In the genomic region with DNA sequence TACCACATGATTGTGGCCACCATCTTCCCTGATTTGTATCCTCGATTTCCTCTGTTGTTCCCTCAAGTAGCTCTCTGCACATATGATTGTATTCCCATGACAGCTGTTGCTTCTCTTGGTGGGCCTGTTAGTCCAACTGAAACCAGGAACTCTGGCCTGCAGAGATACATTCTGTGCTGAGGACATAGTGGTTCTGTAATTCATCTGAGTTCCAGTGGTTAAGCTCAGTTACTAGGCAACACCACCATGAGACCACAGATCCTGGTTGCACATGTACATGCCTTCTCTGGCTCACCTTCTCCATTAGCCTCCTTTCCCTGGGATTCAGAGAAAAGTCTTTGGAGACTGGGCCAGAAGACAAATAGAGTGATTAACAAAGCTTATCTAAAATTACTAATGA, we compare ENCODE assay signal across 1 cellular context.
TF ChIP-seq lines count a peak whose summit lies in the region.

No MANE protein-coding gene starts in this region.

TF ChIP-seq in K562, 482 proteins besides CTCF, POLR2A, EP300 and RAD21 (continued from another document):
- TF ChIP-seq, protein P1, sequence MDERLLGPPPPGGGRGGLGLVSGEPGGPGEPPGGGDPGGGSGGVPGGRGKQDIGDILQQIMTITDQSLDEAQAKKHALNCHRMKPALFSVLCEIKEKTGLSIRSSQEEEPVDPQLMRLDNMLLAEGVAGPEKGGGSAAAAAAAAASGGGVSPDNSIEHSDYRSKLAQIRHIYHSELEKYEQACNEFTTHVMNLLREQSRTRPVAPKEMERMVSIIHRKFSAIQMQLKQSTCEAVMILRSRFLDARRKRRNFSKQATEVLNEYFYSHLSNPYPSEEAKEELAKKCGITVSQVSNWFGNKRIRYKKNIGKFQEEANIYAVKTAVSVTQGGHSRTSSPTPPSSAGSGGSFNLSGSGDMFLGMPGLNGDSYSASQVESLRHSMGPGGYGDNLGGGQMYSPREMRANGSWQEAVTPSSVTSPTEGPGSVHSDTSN (CRISPR knock-in tag; IDR thresholded peaks at IDR 0.05; ENCODE audit: low read depth): no peak
- TF ChIP-seq, protein P1 (tag; conservative IDR thresholded peaks at IDR 0.05; ENCODE audit: low read depth): no peak
- TF ChIP-seq, protein P2, sequence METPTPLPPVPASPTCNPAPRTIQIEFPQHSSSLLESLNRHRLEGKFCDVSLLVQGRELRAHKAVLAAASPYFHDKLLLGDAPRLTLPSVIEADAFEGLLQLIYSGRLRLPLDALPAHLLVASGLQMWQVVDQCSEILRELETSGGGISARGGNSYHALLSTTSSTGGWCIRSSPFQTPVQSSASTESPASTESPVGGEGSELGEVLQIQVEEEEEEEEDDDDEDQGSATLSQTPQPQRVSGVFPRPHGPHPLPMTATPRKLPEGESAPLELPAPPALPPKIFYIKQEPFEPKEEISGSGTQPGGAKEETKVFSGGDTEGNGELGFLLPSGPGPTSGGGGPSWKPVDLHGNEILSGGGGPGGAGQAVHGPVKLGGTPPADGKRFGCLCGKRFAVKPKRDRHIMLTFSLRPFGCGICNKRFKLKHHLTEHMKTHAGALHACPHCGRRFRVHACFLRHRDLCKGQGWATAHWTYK (CRISPR knock-in tag; IDR thresholded peaks at IDR 0.05): no peak
- TF ChIP-seq, protein P3, sequence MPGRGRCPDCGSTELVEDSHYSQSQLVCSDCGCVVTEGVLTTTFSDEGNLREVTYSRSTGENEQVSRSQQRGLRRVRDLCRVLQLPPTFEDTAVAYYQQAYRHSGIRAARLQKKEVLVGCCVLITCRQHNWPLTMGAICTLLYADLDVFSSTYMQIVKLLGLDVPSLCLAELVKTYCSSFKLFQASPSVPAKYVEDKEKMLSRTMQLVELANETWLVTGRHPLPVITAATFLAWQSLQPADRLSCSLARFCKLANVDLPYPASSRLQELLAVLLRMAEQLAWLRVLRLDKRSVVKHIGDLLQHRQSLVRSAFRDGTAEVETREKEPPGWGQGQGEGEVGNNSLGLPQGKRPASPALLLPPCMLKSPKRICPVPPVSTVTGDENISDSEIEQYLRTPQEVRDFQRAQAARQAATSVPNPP (IDR thresholded peaks at IDR 0.05; ENCODE audit: borderline replicate concordance, insufficient read depth, insufficient read length): no peak
- no peak for TF ChIP-seq ZNF766 (CRISPR knock-in tag; conservative IDR thresholded peaks at IDR 0.05)
- no peak for TF ChIP-seq TEAD1 (CRISPR knock-in tag; IDR thresholded peaks at IDR 0.05)
- TF ChIP-seq, protein P4, sequence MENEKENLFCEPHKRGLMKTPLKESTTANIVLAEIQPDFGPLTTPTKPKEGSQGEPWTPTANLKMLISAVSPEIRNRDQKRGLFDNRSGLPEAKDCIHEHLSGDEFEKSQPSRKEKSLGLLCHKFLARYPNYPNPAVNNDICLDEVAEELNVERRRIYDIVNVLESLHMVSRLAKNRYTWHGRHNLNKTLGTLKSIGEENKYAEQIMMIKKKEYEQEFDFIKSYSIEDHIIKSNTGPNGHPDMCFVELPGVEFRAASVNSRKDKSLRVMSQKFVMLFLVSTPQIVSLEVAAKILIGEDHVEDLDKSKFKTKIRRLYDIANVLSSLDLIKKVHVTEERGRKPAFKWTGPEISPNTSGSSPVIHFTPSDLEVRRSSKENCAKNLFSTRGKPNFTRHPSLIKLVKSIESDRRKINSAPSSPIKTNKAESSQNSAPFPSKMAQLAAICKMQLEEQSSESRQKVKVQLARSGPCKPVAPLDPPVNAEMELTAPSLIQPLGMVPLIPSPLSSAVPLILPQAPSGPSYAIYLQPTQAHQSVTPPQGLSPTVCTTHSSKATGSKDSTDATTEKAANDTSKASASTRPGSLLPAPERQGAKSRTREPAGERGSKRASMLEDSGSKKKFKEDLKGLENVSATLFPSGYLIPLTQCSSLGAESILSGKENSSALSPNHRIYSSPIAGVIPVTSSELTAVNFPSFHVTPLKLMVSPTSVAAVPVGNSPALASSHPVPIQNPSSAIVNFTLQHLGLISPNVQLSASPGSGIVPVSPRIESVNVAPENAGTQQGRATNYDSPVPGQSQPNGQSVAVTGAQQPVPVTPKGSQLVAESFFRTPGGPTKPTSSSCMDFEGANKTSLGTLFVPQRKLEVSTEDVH (IDR thresholded peaks at IDR 0.05; ENCODE audit: low read depth, partially characterized antibody): no peak
- no peak for TF ChIP-seq ZKSCAN8 (CRISPR knock-in tag; IDR thresholded peaks at IDR 0.05)
- TF ChIP-seq PTTG1 (tag; IDR thresholded peaks at IDR 0.05; ENCODE audit: low read depth): no peak
TF ChIP-seq in K562: peak in this region for 0.
